10 cellular contexts compared by ENCODE assay signal in genomic region chr4:97412331-97412730, GRCh38.
"Had no signal": no experiment of that assay in that cellular context is flagged by ENCODE, and none has a peak within 500 bp of the region (broad histone marks: within the 10 kb centered on the region; RNA-seq: fewer than 3 reads in every experiment).

No MANE protein-coding gene starts in this region.

- H3K9me3 Mint-ChIP-seq: H9 had no signal

- H3K4me2 ChIP-seq: GM23338 had no signal

- H3K9ac ChIP-seq: GM23248 had no signal

- H3K4me3 Mint-ChIP-seq: GM23338, H9, HFFc6 had no signal

- H2AFZ ChIP-seq: GM23248, GM23338 had no signal

- ATAC-seq: GM23338, HCT116 had no signal

- H3K4me1 ChIP-seq: HAP-1 had no signal

- H3K4me3 ChIP-seq: GM23248, GM23338, HAP-1 had no signal

- H3K27ac ChIP-seq: GM23248 had no signal

- H3K36me3 ChIP-seq: HAP-1 had no signal

- FAIRE-seq: H54 had no signal

- DNase-seq: GM23248, GOT3, H7, H9, HCEC 1CT, HFFc6 had no signal

- H3K27ac Mint-ChIP-seq: GM23338, H9, HFFc6 had no signal

- H3K4me1 Mint-ChIP-seq: GM23338, H9 had no signal
